26 cellular contexts compared by ENCODE assay signal in the genomic region with DNA sequence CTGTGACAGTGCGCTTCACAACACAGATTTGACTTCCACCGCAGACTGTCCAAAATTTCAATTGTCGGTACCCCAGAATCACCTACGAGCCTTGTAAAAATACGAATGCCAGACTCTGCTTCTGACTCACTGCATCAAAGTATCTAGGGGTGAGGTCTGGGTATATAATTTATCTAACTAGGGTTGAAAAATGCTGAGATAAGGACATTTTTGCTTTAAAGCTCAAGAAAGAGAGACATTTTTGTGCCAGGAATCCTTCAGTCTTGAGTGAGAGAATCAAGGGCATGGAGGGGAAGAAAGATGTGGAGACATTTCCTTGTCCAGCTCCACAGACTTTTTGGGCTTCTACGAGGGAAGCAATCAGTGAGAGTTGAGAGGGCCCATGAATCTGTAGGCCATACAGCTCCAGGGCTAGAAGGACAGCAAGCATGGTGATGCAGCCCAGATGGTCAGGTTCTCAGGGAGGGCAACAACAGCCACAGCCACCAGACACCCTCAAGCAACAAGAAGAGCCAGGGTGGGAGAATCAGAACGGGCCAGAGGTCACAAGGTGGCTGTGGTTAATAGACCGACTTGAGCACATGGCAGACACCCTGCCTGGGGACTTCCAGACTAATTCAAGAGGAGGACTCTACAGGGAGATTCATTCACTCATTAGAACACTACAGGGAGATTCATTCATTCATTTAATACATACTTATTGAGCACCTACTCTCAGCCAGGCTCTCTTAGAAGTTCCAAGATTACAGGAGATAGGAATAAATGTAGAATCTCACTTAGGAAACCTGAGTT.
"Had no signal": no experiment of that assay in that cellular context is flagged by ENCODE, and none has a peak within 500 bp of the region (broad histone marks: within the 10 kb centered on the region; RNA-seq: fewer than 3 reads in every experiment).

No MANE protein-coding gene starts in this region.

- H3K9me3 ChIP-seq: gastroesophageal sphincter, heart left ventricle, tibial artery, uterus had no signal

- ATAC-seq: activated naive CD8-positive, alpha-beta T cell treated with anti-CD3 and anti-CD28 coated beads, Interleukin-2, amount 50 U/mL, for 24 hours; activated T-cell treated with anti-CD3 and anti-CD28 coated beads, Interleukin-2, amount 50 U/mL, for 4 hours; gastroesophageal sphincter; heart left ventricle; left lobe of liver; stimulated activated naive CD8-positive, alpha-beta T cell treated with anti-CD3 and anti-CD28 coated beads, Interleukin-15, Interleukin-2, amounts not matched to agents 100 U/mL and 50 U/mL, for 24 hours had no signal

- H3K36me3 Mint-ChIP-seq: activated naive CD4-positive, alpha-beta T cell treated with anti-CD3 and anti-CD28 coated beads, Interleukin-2, amount 10 ng/mL, durations not matched to agents 7 days and 5 days; mesothelial cell of epicardium had no signal

- H3K4me3 ChIP-seq: coronary artery, gastroesophageal sphincter, lung, tibial artery, uterus had no signal

- H3K27ac ChIP-seq: brain microvascular endothelial cell, coronary artery, gastroesophageal sphincter, heart left ventricle, tibial artery, uterus had no signal

- H3K27me3 ChIP-seq: brain microvascular endothelial cell, gastroesophageal sphincter, heart left ventricle, uterus had no signal

- H3K4me1 ChIP-seq: uterus had no signal

- H3K9me3 Mint-ChIP-seq: activated naive CD4-positive, alpha-beta T cell treated with anti-CD3 and anti-CD28 coated beads, Interleukin-2, amount 10 ng/mL, durations not matched to agents 7 days and 5 days; activated naive CD8-positive, alpha-beta T cell treated with anti-CD3 and anti-CD28 coated beads, Interleukin-2, amount 50 U/mL, for 24 hours; activated T-cell treated with anti-CD3 and anti-CD28 coated beads, Interleukin-2, amount 50 U/mL, for 4 hours; central memory CD8-positive, alpha-beta T cell; mesothelial cell of epicardium; neural crest cell had no signal

- H3K36me3 ChIP-seq: brain microvascular endothelial cell, gastroesophageal sphincter, heart left ventricle, tibial artery, uterus had no signal

- H3K4me3 Mint-ChIP-seq: activated naive CD4-positive, alpha-beta T cell treated with anti-CD3 and anti-CD28 coated beads, Interleukin-2, amount 10 ng/mL, durations not matched to agents 7 days and 5 days; activated naive CD8-positive, alpha-beta T cell treated with anti-CD3 and anti-CD28 coated beads, Interleukin-2, amount 50 U/mL, for 24 hours; activated T-cell treated with anti-CD3 and anti-CD28 coated beads, Interleukin-2, amount 50 U/mL, for 4 hours; central memory CD8-positive, alpha-beta T cell; mesothelial cell of epicardium; neural crest cell had no signal

- FAIRE-seq: kidney had no signal

- DNase-seq: activated CD4-positive, alpha-beta T cell treated with anti-CD3 and anti-CD28 coated beads, Interleukin-2, amount 50 U/mL, for 1 hour; activated CD4-positive, CD25-positive, alpha-beta regulatory T cell treated with anti-CD3 and anti-CD28 coated beads, Interleukin-2, amount 50 U/mL, for 72 hours; activated CD8-positive, alpha-beta memory T cell treated with anti-CD3 and anti-CD28 coated beads, Interleukin-2, amount 50 U/mL, for 4 hours; activated naive CD4-positive, alpha-beta T cell treated with anti-CD3 and anti-CD28 coated beads, Interleukin-2, amount 10 ng/mL, durations not matched to agents 7 days and 5 days; activated naive CD8-positive, alpha-beta T cell treated with anti-CD3 and anti-CD28 coated beads, Interleukin-2, amount 50 U/mL, for 24 hours; activated T-cell treated with anti-CD3 and anti-CD28 coated beads, Interleukin-2, amount 50 U/mL, for 4 hours; aorta; brain microvascular endothelial cell; effector CD4-positive, alpha-beta T cell; heart left ventricle; kidney; stimulated activated CD4-positive, alpha-beta T cell treated with anti-CD3 and anti-CD28 coated beads, Interleukin-12 subunit alpha, Interleukin-12 subunit beta, amount 100 ng/mL, for 4 hours; stimulated activated CD4-positive, alpha-beta T cell treated with anti-CD3 and anti-CD28 coated beads, Interleukin-1b, Interleukin-23, amount 100 ng/mL, for 48 hours; stimulated activated CD8-positive, alpha-beta memory T cell treated with anti-CD3 and anti-CD28 coated beads, Interleukin-4, amount 100 ng/mL, for 48 hours; stimulated activated naive CD8-positive, alpha-beta T cell treated with anti-CD3 and anti-CD28 coated beads, Interleukin-15, Interleukin-2, amounts not matched to agents 100 U/mL and 50 U/mL, for 24 hours; substantia nigra; tibial artery; uterus had no signal

- H3K27ac Mint-ChIP-seq: activated naive CD4-positive, alpha-beta T cell treated with anti-CD3 and anti-CD28 coated beads, Interleukin-2, amount 10 ng/mL, durations not matched to agents 7 days and 5 days; activated naive CD8-positive, alpha-beta T cell treated with anti-CD3 and anti-CD28 coated beads, Interleukin-2, amount 50 U/mL, for 24 hours; mesothelial cell of epicardium; progenitor cell of endocrine pancreas had no signal
